ENCODE assay signal across 21 cellular contexts in the genomic region with DNA sequence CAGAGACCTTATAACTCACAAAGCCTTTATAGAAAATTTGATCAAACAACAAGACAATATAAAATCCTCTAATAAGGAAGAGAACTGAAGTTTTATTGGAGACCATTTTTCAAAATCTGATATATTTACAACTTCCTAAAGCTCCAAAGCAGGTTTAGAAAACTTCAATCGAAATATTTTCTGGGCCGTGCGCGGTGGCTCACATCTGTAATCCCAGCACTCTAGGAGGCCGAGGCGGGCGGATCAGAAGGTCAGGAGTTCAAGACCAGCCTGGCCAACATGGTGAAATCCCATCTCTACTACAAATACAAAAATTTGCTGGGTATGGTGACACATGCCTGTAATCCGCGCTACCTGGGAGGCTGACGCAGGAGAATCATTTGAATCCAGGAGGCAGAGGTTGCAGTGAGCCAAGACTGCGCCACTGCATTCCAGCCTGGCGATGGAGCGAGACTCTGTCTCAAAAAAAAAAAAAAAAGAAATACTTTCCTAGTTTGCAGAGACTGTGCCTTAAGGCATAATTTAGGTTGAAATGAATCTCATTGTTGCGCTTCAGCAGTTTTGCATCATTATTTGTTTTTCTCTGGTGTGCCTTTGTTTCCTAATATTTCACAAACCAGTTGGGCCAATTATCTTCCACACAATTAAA.
DNase-seq lines count a peak whose midpoint lies in the region; ATAC-seq, FAIRE-seq and TF ChIP-seq lines count a peak whose summit lies in the region.
"Had no signal": no experiment of that assay in that cellular context is flagged by ENCODE, and none has a peak within 500 bp of the region (broad histone marks: within the 10 kb centered on the region; RNA-seq: fewer than 3 reads in every experiment).

No MANE protein-coding gene starts in this region.

- intact Hi-C loops in K562 (cut with micrococcal nuclease): no loop called here

- no peak overlapping the region for H3K4me3 Mint-ChIP-seq in mesothelial cell of epicardium
- H3K4me3 Mint-ChIP-seq: activated naive CD4-positive, alpha-beta T cell treated with anti-CD3 and anti-CD28 coated beads for 36 hours; neural progenitor cell; stimulated activated memory B cell treated with anti-CD40 and anti-IgM and Interleukin-4, amounts not matched to agents 10 μg/mL and 1 μg/mL and 100 μg/mL, for 72 hours had no signal

- FAIRE-seq in K562 (lab: Jason Lieb, UNC): no peak
- FAIRE-seq: astrocyte, colon had no signal

- H3K4me3 ChIP-seq in K562: no peak overlapping the region
- H3K4me3 ChIP-seq: neural progenitor cell, tibial nerve had no signal

- H3K79me2 ChIP-seq in K562 (ENCODE audit: control insufficient read depth, insufficient read depth, low read length): no peaks in the 10 kb centered on the region

- DNase-seq in COR-L47 (lab: John Stamatoyannopoulos, UW): peak; percentile 68
- DNase-seq in HK-2 (ENCODE audit: unreplicated experiment): peak; percentile 34
- no peak for DNase-seq in K562 (ENCODE audit: extremely low read depth in 1 of 4, low spot score in 3 of 4)
- no peak for DNase-seq in mesothelial cell of epicardium (ENCODE audit: low spot score in 2 of 2, unreplicated experiment in 2 of 2)
- no peak for DNase-seq in CD1c-positive myeloid dendritic cell (ENCODE audit: extremely low spot score)
- DNase-seq: activated CD4-positive, alpha-beta T cell treated with anti-CD3 and anti-CD28 coated beads, Interleukin-2, amount 50 U/mL, for 4 hours; activated naive CD4-positive, alpha-beta T cell treated with anti-CD3 and anti-CD28 coated beads for 36 hours; Kasumi-1; midbrain; NCI-H1436 treated with DMSO at 0.1 percent for 48 hours; NCI-H2227 treated with DMSO at 0.1 percent for 48 hours; stimulated activated CD4-positive, alpha-beta T cell treated with anti-CD3 and anti-CD28 coated beads, Interleukin-15, amount 100 ng/mL, for 24 hours had no signal

- no peaks in the 10 kb centered on the region for H3K9me1 ChIP-seq in K562 (ENCODE audit: control insufficient read depth, insufficient read depth, low read length)

- H3K9ac ChIP-seq in K562 (ENCODE audit: insufficient read depth in 1 of 2, low read depth in 2 of 2, low read length in 2 of 2): no peak overlapping the region
- H3K9ac ChIP-seq: neural progenitor cell had no signal

- peak overlapping the region; percentile 50 for H3K27ac Mint-ChIP-seq in mesothelial cell of epicardium
- H3K27ac Mint-ChIP-seq: activated naive CD4-positive, alpha-beta T cell treated with anti-CD3 and anti-CD28 coated beads for 36 hours; neural progenitor cell; stimulated activated memory B cell treated with anti-CD40 and anti-IgM and Interleukin-4, amounts not matched to agents 10 μg/mL and 1 μg/mL and 100 μg/mL, for 72 hours had no signal

- H3K36me3 ChIP-seq in K562 (ENCODE audit: control insufficient read depth, insufficient read depth, low read length): no peaks in the 10 kb centered on the region
- H3K36me3 ChIP-seq: neural progenitor cell, tibial nerve had no signal

- no peak for TF ChIP-seq RAD21 in K562 (CRISPR knock-in tag; conservative IDR thresholded peaks at IDR 0.05 in 1 of 2, IDR thresholded peaks at IDR 0.05 in 1 of 2)

- ATAC-seq in K562 (no peak), HG02884 (IDR thresholded peaks at IDR 0.05; ENCODE audit: unreplicated experiment) (no peak), HG03039 (IDR thresholded peaks at IDR 0.05; ENCODE audit: unreplicated experiment) (no peak), HG02642 (IDR thresholded peaks at IDR 0.05; ENCODE audit: poor library complexity, unreplicated experiment) (no peak)
- ATAC-seq: foreskin keratinocyte; stimulated activated memory B cell treated with anti-CD40 and anti-IgM and Interleukin-4, amounts not matched to agents 10 μg/mL and 1 μg/mL and 100 μg/mL, for 72 hours had no signal

- CTCF ChIA-PET in K562 (lab: Yijun Ruan, JAX; ENCODE audit: low intra/inter-chr PET ratio): no interaction called here

- H2AFZ ChIP-seq in K562 (ENCODE audit: low read depth, low read length): no peak overlapping the region
- H2AFZ ChIP-seq: neural progenitor cell had no signal

- H3K27me3 Mint-ChIP-seq in mesothelial cell of epicardium (ENCODE audit: low read depth): no peaks in the 10 kb centered on the region

- H3K36me3 Mint-ChIP-seq in mesothelial cell of epicardium: no peaks in the 10 kb centered on the region
- H3K36me3 Mint-ChIP-seq: neural progenitor cell; stimulated activated memory B cell treated with anti-CD40 and anti-IgM and Interleukin-4, amounts not matched to agents 10 μg/mL and 1 μg/mL and 100 μg/mL, for 72 hours had no signal

- no peak overlapping the region for H3K4me2 ChIP-seq in K562 (ENCODE audit: insufficient read depth, low read length)
- H3K4me2 ChIP-seq: neural progenitor cell had no signal

- H3K9me3 ChIP-seq in K562 (replicated peaks; ENCODE audit: control insufficient read depth, insufficient read depth, low read depth, low read length): no peaks in the 10 kb centered on the region
- H3K9me3 ChIP-seq: tibial nerve had no signal

- TF ChIP-seq CTCF in K562 (IDR thresholded peaks at IDR 0.05 in 2 of 3, conservative IDR thresholded peaks at IDR 0.05 in 1 of 3; ENCODE audit: insufficient read depth in 2 of 3, low read depth in 1 of 3, low read length in 3 of 3): no peak
- TF ChIP-seq CTCF in mesothelial cell of epicardium (IDR thresholded peaks at IDR 0.05; ENCODE audit: unreplicated experiment): no peak

- peaks cover 14% of the 10 kb centered on the region for H3K4me1 Mint-ChIP-seq in mesothelial cell of epicardium

- no peak overlapping the region for H3K27ac ChIP-seq in K562 (ENCODE audit: extremely low read depth, low read depth, low read length)
- H3K27ac ChIP-seq: foreskin keratinocyte, neural progenitor cell, tibial nerve had no signal

- H3K27me3 ChIP-seq in K562 (ENCODE audit: control insufficient read depth in 2 of 2, insufficient read depth in 2 of 2, low read length in 2 of 2): peaks cover 2 to 3% of the 10 kb centered on the region in 2 experiments; a peak in 1 of 5 replicates
- H3K27me3 ChIP-seq: neural progenitor cell, tibial nerve had no signal

- BruUV-seq in K562 (replicated peaks; lab: Mats Ljungman, UMichigan): no TSS peak

- TF ChIP-seq POLR2A in K562 (conservative IDR thresholded peaks at IDR 0.05): no peak

- peaks cover 4 to 7% of the 10 kb centered on the region in 2 experiments; a peak in 3 of 5 replicates for H3K4me1 ChIP-seq in K562 (replicated peaks in 1 of 2; ENCODE audit: control insufficient read depth in 2 of 2, insufficient read depth in 2 of 2, low read length in 2 of 2)
- H3K4me1 ChIP-seq: foreskin keratinocyte had no signal

- in situ Hi-C loops in K562 (cut with MboI): no loop called here

- H4K20me1 ChIP-seq in K562 (replicated peaks; ENCODE audit: control insufficient read depth, insufficient read depth, low read length): no peaks in the 10 kb centered on the region; the same call in 1 of the 2 replicates

- TF ChIP-seq EP300 in K562 (IDR thresholded peaks at IDR 0.05; ENCODE audit: low read length): no peak

- H3K9me3 Mint-ChIP-seq in mesothelial cell of epicardium: no peaks in the 10 kb centered on the region
- H3K9me3 Mint-ChIP-seq: activated naive CD4-positive, alpha-beta T cell treated with anti-CD3 and anti-CD28 coated beads for 36 hours; neural progenitor cell; stimulated activated memory B cell treated with anti-CD40 and anti-IgM and Interleukin-4, amounts not matched to agents 10 μg/mL and 1 μg/mL and 100 μg/mL, for 72 hours had no signal

- WGBS in K562 (ENCODE audit: insufficient coverage, low coverage, missing lambda C conversion rate): 70% methylated on average over 14 of the region's 14 CpGs

- POLR2A ChIA-PET in K562 (lab: Yijun Ruan, JAX): interaction anchor here (0.7 kb wide), 1 partner anchor 36 kb away, joined by 3 read pairs; no protein-coding TSS in a partner anchor

TF ChIP-seq in K562, 482 proteins besides CTCF, POLR2A, EP300 and RAD21:
- TF ChIP-seq, protein P1, sequence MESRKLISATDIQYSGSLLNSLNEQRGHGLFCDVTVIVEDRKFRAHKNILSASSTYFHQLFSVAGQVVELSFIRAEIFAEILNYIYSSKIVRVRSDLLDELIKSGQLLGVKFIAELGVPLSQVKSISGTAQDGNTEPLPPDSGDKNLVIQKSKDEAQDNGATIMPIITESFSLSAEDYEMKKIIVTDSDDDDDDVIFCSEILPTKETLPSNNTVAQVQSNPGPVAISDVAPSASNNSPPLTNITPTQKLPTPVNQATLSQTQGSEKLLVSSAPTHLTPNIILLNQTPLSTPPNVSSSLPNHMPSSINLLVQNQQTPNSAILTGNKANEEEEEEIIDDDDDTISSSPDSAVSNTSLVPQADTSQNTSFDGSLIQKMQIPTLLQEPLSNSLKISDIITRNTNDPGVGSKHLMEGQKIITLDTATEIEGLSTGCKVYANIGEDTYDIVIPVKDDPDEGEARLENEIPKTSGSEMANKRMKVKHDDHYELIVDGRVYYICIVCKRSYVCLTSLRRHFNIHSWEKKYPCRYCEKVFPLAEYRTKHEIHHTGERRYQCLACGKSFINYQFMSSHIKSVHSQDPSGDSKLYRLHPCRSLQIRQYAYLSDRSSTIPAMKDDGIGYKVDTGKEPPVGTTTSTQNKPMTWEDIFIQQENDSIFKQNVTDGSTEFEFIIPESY (CRISPR knock-in tag; IDR thresholded peaks at IDR 0.05): peak; percentile 54
- TF ChIP-seq SLC30A9 (CRISPR knock-in tag; IDR thresholded peaks at IDR 0.05): no peak

Comparison
In these comparisons a context has a peak if more than half of its experiments do, and no peak if none do; other contexts are left out.
1. DNase-seq: peak in COR-L47 (single experiment) and HK-2 (single experiment); none in K562 (0 of 4), mesothelial cell of epicardium (0 of 2) and CD1c-positive myeloid dendritic cell (single experiment).